In the genomic region with DNA sequence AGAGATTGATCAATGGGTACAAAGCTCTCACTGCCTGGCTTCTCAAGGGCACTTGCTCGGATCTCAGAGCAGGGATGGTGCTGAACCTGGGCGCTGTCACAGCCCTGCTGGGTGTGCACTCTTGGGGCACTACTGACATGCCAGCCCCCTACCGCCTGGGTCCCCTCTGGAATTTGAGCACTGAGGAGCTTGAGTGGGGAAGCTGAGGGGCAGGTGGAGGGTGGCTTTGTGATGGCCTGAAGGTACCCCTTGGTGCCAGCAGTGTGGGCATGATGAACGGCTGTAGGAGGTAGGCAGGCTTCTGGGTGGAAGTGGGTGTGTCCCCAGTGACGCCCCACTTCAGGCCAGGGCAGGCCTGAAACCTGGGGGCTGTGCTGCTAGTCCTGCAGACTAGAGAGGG, we compare ENCODE assay signal across 23 cellular contexts.
"Had no signal": no experiment of that assay in that cellular context is flagged by ENCODE, and none has a peak within 500 bp of the region (broad histone marks: within the 10 kb centered on the region; RNA-seq: fewer than 3 reads in every experiment).

No MANE protein-coding gene starts in this region.

- DNase-seq: Kasumi-1, MM.1S, NCI-H1092 treated with DMSO at 0.1 percent for 48 hours, NCI-H1436, NCI-H187, NCI-H2029, NCI-H2081 treated with DMSO at 0.1 percent for 48 hours, NCI-H2171, NCI-H226, NCI-H446, NCI-H510A, NCI-H524 treated with DMSO at 0.1 percent for 48 hours, NCI-H69, NCI-H774, PC-3, SHP77, SK-N-SH had no signal

- H3K4me3 ChIP-seq: K562 had no signal

- H3K27ac Mint-ChIP-seq: IgD-negative memory B cell had no signal

- ATAC-seq: K562, Panc1, PC-3 had no signal

- H3K27ac ChIP-seq: HL-60, KMS-11, RWPE1 had no signal

- H3K9ac ChIP-seq: KMS-11, SK-N-SH had no signal

- H3K4me2 ChIP-seq: KMS-11, SK-N-SH had no signal

- H3K9me3 ChIP-seq: SK-N-SH had no signal

- H3K4me3 Mint-ChIP-seq: IgD-negative memory B cell had no signal

- H3K36me3 Mint-ChIP-seq: IgD-negative memory B cell had no signal

- H3K27me3 Mint-ChIP-seq: IgD-negative memory B cell had no signal

- H3K4me1 Mint-ChIP-seq: IgD-negative memory B cell had no signal
